Comparison of ENCODE assay signal across 11 cellular contexts in genomic region chr3:193563999-193564398, GRCh38. TPM values are rescaled to one million over a fixed set of nuclear protein-coding genes. Genes with fewer than 3 reads are reported as not detected.
DNase-seq lines count a peak whose midpoint lies in the region; ATAC-seq and TF ChIP-seq lines count a peak whose summit lies in the region.
"Had no signal": no experiment of that assay in that cellular context is flagged by ENCODE, and none has a peak within 500 bp of the region (broad histone marks: within the 10 kb centered on the region; RNA-seq: fewer than 3 reads in every experiment).

No MANE protein-coding gene starts in this region.

- H2AFZ ChIP-seq in OCI-LY1 (ENCODE audit: low read length), result no peak overlapping the region

- H3K36me3 ChIP-seq in cardiac muscle cell, result no peaks in the 10 kb centered on the region
- H3K36me3 ChIP-seq in OCI-LY1 (ENCODE audit: insufficient read depth, low read length), result no peaks in the 10 kb centered on the region
- H3K36me3 ChIP-seq in transverse colon, result no peaks in the 10 kb centered on the region
- H3K36me3 ChIP-seq: suprapubic skin had no signal

- WGBS in transverse colon (ENCODE audit: low coverage in 1 of 2), 2 donors, result 54% methylated on average over 1 of the region's 1 CpG; no CpG with 5 or more reads in 1 of the 2 donors

- H3K79me2 ChIP-seq in OCI-LY1 (ENCODE audit: insufficient read depth, low read length), result no peaks in the 10 kb centered on the region

- DNase-seq in cardiac muscle cell (ENCODE audit: low read depth in 1 of 2, low spot score in 1 of 2) (peak; percentile 2 to 38), cardiac septum (ENCODE audit: low spot score) (no peak), transverse colon (peak; percentile 50), SKM-1 (lab: John Stamatoyannopoulos, UW; ENCODE audit: unreplicated experiment) (no peak), glomerular visceral epithelial cell (ENCODE audit: extremely low spot score) (no peak)
- DNase-seq: activated effector memory CD4-positive, alpha-beta T cell treated with Interleukin-2 at 50 U/mL for 16 hours; NCI-H1436 treated with DMSO at 0.1 percent for 48 hours had no signal

- no peak overlapping the region for H3K27ac ChIP-seq in cardiac muscle cell
- no peak overlapping the region for H3K27ac ChIP-seq in OCI-LY1 (ENCODE audit: low read depth, low read length, poor library complexity, severe bottlenecking)
- H3K27ac ChIP-seq in transverse colon, result no peak overlapping the region
- H3K27ac ChIP-seq: suprapubic skin had no signal

- no peak for TF ChIP-seq POLR2A in transverse colon (IDR thresholded peaks at IDR 0.05)

- no peaks in the 10 kb centered on the region for H3K9me2 ChIP-seq in OCI-LY1 (ENCODE audit: low read depth, low read length)

- H3K4me3 ChIP-seq in cardiac muscle cell (no peak overlapping the region), OCI-LY1 (ENCODE audit: low read depth, low read length, poor library complexity, severe bottlenecking) (no peak overlapping the region), transverse colon (no peak overlapping the region)
- H3K4me3 ChIP-seq: suprapubic skin had no signal

- H3K27me3 ChIP-seq in cardiac muscle cell (no peaks in the 10 kb centered on the region), OCI-LY1 (ENCODE audit: insufficient read depth, low read length) (no peaks in the 10 kb centered on the region), transverse colon (no peaks in the 10 kb centered on the region)
- H3K27me3 ChIP-seq: suprapubic skin had no signal

- H3K4me1 ChIP-seq in cardiac muscle cell (ENCODE audit: low read depth) (no peaks in the 10 kb centered on the region), OCI-LY1 (ENCODE audit: insufficient read depth, low read length, severe bottlenecking) (no peaks in the 10 kb centered on the region), transverse colon (no peaks in the 10 kb centered on the region)
- H3K4me1 ChIP-seq: suprapubic skin had no signal

- TF ChIP-seq CTCF in cardiac muscle cell (IDR thresholded peaks at IDR 0.05; ENCODE audit: low read depth, low read length), result no peak
- peak; percentile 45; the same call in 1 of the 2 replicates for TF ChIP-seq CTCF in OCI-LY1 (IDR thresholded peaks at IDR 0.05; ENCODE audit: low read length)
- peak in 4 of 5 experiments; percentile 7 to 44 (median 24) for TF ChIP-seq CTCF in transverse colon (IDR thresholded peaks at IDR 0.05)

- no peak overlapping the region for H3K9ac ChIP-seq in OCI-LY1 (ENCODE audit: low read length)

- intact Hi-C loops in cardiac septum (cut with DNase I) (loop anchor here (10.0 kb wide), 1 partner anchor 369 kb away; no protein-coding TSS in a partner anchor), transverse colon (cut with DNase I; ENCODE audit: low total_unique reads) (no loop called here)

- in situ Hi-C loops in transverse colon (cut with MboI; ENCODE audit: low pct_ligation_motif_present in 1 of 4, low pct_unique_long_range_greater_than_20kb in 1 of 4, low sequenced_read_pairs in 3 of 4), result loop anchor here (5.0 to 25.0 kb wide), 8 partner anchors 102 to 1102 kb away; no protein-coding TSS in a partner anchor

- H3K9me3 ChIP-seq in cardiac muscle cell (ENCODE audit: low read depth) (no peaks in the 10 kb centered on the region), OCI-LY1 (ENCODE audit: low read length) (no peaks in the 10 kb centered on the region), transverse colon (no peaks in the 10 kb centered on the region)
- H3K9me3 ChIP-seq: suprapubic skin had no signal

- no peaks in the 10 kb centered on the region for H4K20me1 ChIP-seq in OCI-LY1 (ENCODE audit: insufficient read depth, low read length)

- ATAC-seq in esophagus mucosa (peak; percentile 82), GM21381 (IDR thresholded peaks at IDR 0.05; ENCODE audit: unreplicated experiment) (no peak)

- no peak overlapping the region for H3K4me2 ChIP-seq in OCI-LY1 (ENCODE audit: low read length)

- TF ChIP-seq EP300 in transverse colon (IDR thresholded peaks at IDR 0.05; ENCODE audit: low read depth), result no peak

- no peaks in the 10 kb centered on the region for H3F3A ChIP-seq in OCI-LY1 (ENCODE audit: insufficient read depth, low read length)

RNA-seq across cellular contexts. Expression of gene ATP13A4, which starts 9.3 kb away (rescaled TPM):
- total RNA-seq in cardiac muscle cell (0.53 and 3.0 TPM in 2 replicates), cardiac septum (not detected), esophagus mucosa (20.5 TPM), transverse colon (10 to 100 TPM in 1 of 4 donors, 1 to 10 TPM in 3; 5.6 to 13.4 (median 6.9) TPM)
- 1.0 TPM in 1 of 2 replicates, not detected in the other for polyA plus RNA-seq in cardiac muscle cell

RNA-seq across cellular contexts. Expression of gene OPA1, which starts 29.0 kb away (rescaled TPM):
- 52.0 and 54.4 TPM in 2 replicates for total RNA-seq in cardiac muscle cell
- polyA plus RNA-seq in cardiac muscle cell, result 26.6 and 39.0 TPM in 2 replicates
- total RNA-seq in cardiac septum, result 109 TPM
- total RNA-seq in esophagus mucosa, result 48.5 TPM
- total RNA-seq in transverse colon, result 10 to 100 TPM; 56.9 to 92.4 (median 69.8) TPM

Comparison
In these comparisons a context has a peak if more than half of its experiments do, and no peak if none do; other contexts are left out.
1. DNase-seq: peak in cardiac muscle cell (2 of 2) and transverse colon (single experiment); none in cardiac septum (single experiment), SKM-1 (single experiment) and glomerular visceral epithelial cell (single experiment).